ENCODE assay signal across 15 cellular contexts in genomic region chr11:2519879-2520735, GRCh38.
DNase-seq lines count a peak whose midpoint lies in the region; ATAC-seq lines count a peak whose summit lies in the region.
"Had no signal": no experiment of that assay in that cellular context is flagged by ENCODE, and none has a peak within 500 bp of the region (broad histone marks: within the 10 kb centered on the region; RNA-seq: fewer than 3 reads in every experiment).

No MANE protein-coding gene starts in this region.

- no peak overlapping the region for H3K4me3 Mint-ChIP-seq in T-helper 17 cell
- no peak overlapping the region for H3K4me3 Mint-ChIP-seq in activated T-helper 2 cell treated with anti-CD3 and anti-CD28 coated beads, Interferon-gamma antibody, Interleukin-2, Interleukin-4, amounts not matched to agents 10 μg/mL and 5 μg/mL and 100 μg/mL, durations not matched to agents 14 hours and 24 hours and 36 hours (ENCODE audit: low read depth)
- H3K4me3 Mint-ChIP-seq: brain; memory B cell; stimulated activated naive CD8-positive, alpha-beta T cell treated with anti-CD3 and anti-CD28 coated beads, Interleukin-15, Interleukin-2, amounts not matched to agents 100 ng/mL and 50 ng/mL, for 24 hours had no signal

- DNase-seq in T-helper 17 cell (peak in 2 of 3 donors; percentile 3 to 7), left lobe of liver (ENCODE audit: low spot score) (peak; percentile 37), EL (no peak)
- peak; percentile 4 for DNase-seq in activated T-helper 2 cell treated with anti-CD3 and anti-CD28 coated beads, Interferon-gamma antibody, Interleukin-2, Interleukin-4, amounts not matched to agents 10 μg/mL and 5 μg/mL and 100 μg/mL, durations not matched to agents 14 hours and 24 hours and 36 hours (ENCODE audit: low spot score)
- peak; percentile 19 for DNase-seq in stimulated activated CD8-positive, alpha-beta memory T cell treated with anti-CD3 and anti-CD28 coated beads, Interleukin-4, amount 100 ng/mL, for 48 hours
- DNase-seq: CD4-positive, alpha-beta memory T cell; GF-D8; hippocampal formation; RPMI8226 had no signal

- intact Hi-C loops in activated T-helper 2 cell treated with anti-CD3 and anti-CD28 coated beads, Interferon-gamma antibody, Interleukin-2, Interleukin-4, amounts not matched to agents 10 μg/mL and 5 μg/mL and 100 μg/mL, durations not matched to agents 14 hours and 24 hours and 36 hours (cut with micrococcal nuclease): no loop called here

- H3K36me3 Mint-ChIP-seq in T-helper 17 cell (ENCODE audit: low read depth): no peaks in the 10 kb centered on the region
- no peaks in the 10 kb centered on the region for H3K36me3 Mint-ChIP-seq in activated T-helper 2 cell treated with anti-CD3 and anti-CD28 coated beads, Interferon-gamma antibody, Interleukin-2, Interleukin-4, amounts not matched to agents 10 μg/mL and 5 μg/mL and 100 μg/mL, durations not matched to agents 14 hours and 24 hours and 36 hours (ENCODE audit: low read depth)
- H3K36me3 Mint-ChIP-seq: brain had no signal

- H3K27me3 Mint-ChIP-seq in T-helper 17 cell: no peaks in the 10 kb centered on the region
- H3K27me3 Mint-ChIP-seq in activated T-helper 2 cell treated with anti-CD3 and anti-CD28 coated beads, Interferon-gamma antibody, Interleukin-2, Interleukin-4, amounts not matched to agents 10 μg/mL and 5 μg/mL and 100 μg/mL, durations not matched to agents 14 hours and 24 hours and 36 hours (ENCODE audit: low read depth): no peaks in the 10 kb centered on the region
- H3K27me3 Mint-ChIP-seq: CD4-positive, alpha-beta memory T cell; memory B cell; stimulated activated naive CD8-positive, alpha-beta T cell treated with anti-CD3 and anti-CD28 coated beads, Interleukin-15, Interleukin-2, amounts not matched to agents 100 ng/mL and 50 ng/mL, for 24 hours had no signal

- H3K9me3 ChIP-seq in T-helper 17 cell (ENCODE audit: control insufficient read depth, low read length, poor library complexity, severe bottlenecking): no peaks in the 10 kb centered on the region
- H3K9me3 ChIP-seq: prostate gland had no signal

- H3K9me3 Mint-ChIP-seq in activated T-helper 2 cell treated with anti-CD3 and anti-CD28 coated beads, Interferon-gamma antibody, Interleukin-2, Interleukin-4, amounts not matched to agents 10 μg/mL and 5 μg/mL and 100 μg/mL, durations not matched to agents 14 hours and 24 hours and 36 hours: no peaks in the 10 kb centered on the region
- H3K9me3 Mint-ChIP-seq: brain; CD4-positive, alpha-beta memory T cell; memory B cell; stimulated activated naive CD8-positive, alpha-beta T cell treated with anti-CD3 and anti-CD28 coated beads, Interleukin-15, Interleukin-2, amounts not matched to agents 100 ng/mL and 50 ng/mL, for 24 hours had no signal

- no peak overlapping the region for H3K27ac Mint-ChIP-seq in T-helper 17 cell
- H3K27ac Mint-ChIP-seq in activated T-helper 2 cell treated with anti-CD3 and anti-CD28 coated beads, Interferon-gamma antibody, Interleukin-2, Interleukin-4, amounts not matched to agents 10 μg/mL and 5 μg/mL and 100 μg/mL, durations not matched to agents 14 hours and 24 hours and 36 hours: no peak overlapping the region
- H3K27ac Mint-ChIP-seq: brain; memory B cell; stimulated activated naive CD8-positive, alpha-beta T cell treated with anti-CD3 and anti-CD28 coated beads, Interleukin-15, Interleukin-2, amounts not matched to agents 100 ng/mL and 50 ng/mL, for 24 hours had no signal

- ATAC-seq in T-helper 17 cell (no peak), left lobe of liver (no peak), HG02798 (IDR thresholded peaks at IDR 0.05; ENCODE audit: poor library complexity, unreplicated experiment) (no peak), HG03342 (IDR thresholded peaks at IDR 0.05; ENCODE audit: unreplicated experiment) (no peak)

- H3K4me1 Mint-ChIP-seq in T-helper 17 cell: peaks cover 7% of the 10 kb centered on the region
- no peaks in the 10 kb centered on the region for H3K4me1 Mint-ChIP-seq in activated T-helper 2 cell treated with anti-CD3 and anti-CD28 coated beads, Interferon-gamma antibody, Interleukin-2, Interleukin-4, amounts not matched to agents 10 μg/mL and 5 μg/mL and 100 μg/mL, durations not matched to agents 14 hours and 24 hours and 36 hours (ENCODE audit: low read depth)
